ENCODE assay signal across 23 cellular contexts in the genomic region with DNA sequence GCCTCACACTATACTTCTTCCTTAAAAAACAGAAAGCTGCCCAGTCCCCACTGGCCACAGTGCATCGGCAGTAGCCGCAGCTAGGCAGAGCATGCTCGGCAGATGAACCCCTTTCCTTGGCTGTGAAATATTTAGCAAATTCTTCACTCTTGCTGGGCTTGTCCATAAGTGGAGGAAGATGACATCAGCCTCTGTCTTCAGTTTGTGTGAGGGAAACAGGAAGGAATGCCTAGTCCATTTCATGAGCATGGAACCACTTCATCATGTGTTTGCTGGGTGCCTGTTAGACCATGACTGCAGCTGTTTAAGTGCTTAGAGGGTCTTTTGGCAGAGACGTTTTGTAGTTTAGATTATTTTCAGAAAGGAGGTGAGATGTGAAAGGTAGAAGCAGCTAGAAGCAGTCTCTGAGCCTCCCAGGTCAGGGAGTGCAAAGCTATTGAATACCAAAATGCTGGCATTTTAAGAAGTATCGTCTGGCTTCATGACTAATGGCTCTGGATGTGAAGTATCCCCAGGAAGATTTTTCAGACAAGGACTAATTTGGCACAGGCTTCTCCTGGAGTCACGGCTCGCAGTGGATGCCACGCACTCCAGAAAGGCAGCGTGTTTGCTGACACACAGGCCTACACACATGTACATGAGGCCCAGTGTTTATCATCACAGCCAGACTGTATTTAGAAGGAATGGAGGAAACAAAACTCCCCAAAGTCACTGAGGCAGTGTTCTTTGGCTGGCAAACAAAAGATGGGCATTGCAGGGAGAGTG. TPM values are rescaled to one million over a fixed set of nuclear protein-coding genes. Genes with fewer than 3 reads are reported as not detected.
A peak's percentile ranks its signal among the peaks of the same experiment; 100 is the strongest.
DNase-seq lines count a peak whose midpoint lies in the region; ATAC-seq, FAIRE-seq and TF ChIP-seq lines count a peak whose summit lies in the region.
"Had no signal": no experiment of that assay in that cellular context is flagged by ENCODE, and none has a peak within 500 bp of the region (broad histone marks: within the 10 kb centered on the region; RNA-seq: fewer than 3 reads in every experiment).

No MANE protein-coding gene starts in this region.

- no peak overlapping the region for H3K4ac ChIP-seq in H9 (ENCODE audit: low read depth, low read length)

- H3K79me2 ChIP-seq in astrocyte (ENCODE audit: insufficient read depth, low read length) (no peaks in the 10 kb centered on the region), H9 (ENCODE audit: insufficient read depth, low read length) (no peaks in the 10 kb centered on the region)
- H3K79me2 ChIP-seq: parathyroid adenoma had no signal

- no peak overlapping the region for H4K5ac ChIP-seq in H9 (ENCODE audit: insufficient read length, low read depth, low read length)

- H2BK15ac ChIP-seq in H9 (ENCODE audit: low read depth, low read length) = no peak overlapping the region

- no peaks in the 10 kb centered on the region for H4K20me1 ChIP-seq in BLaER1 treated with 17β-estradiol and CSF1 and Interleukin-3, amounts not matched to agents 10 nM and 100 nM
- H4K20me1 ChIP-seq in astrocyte (ENCODE audit: insufficient read depth, low read length) (no peaks in the 10 kb centered on the region), H9 (ENCODE audit: control insufficient read depth, insufficient read depth, insufficient read length) (no peaks in the 10 kb centered on the region)

- H3K27ac Mint-ChIP-seq in HFFc6 = no peak overlapping the region
- no peak overlapping the region for H3K27ac Mint-ChIP-seq in astrocyte (ENCODE audit: unreplicated experiment)
- no peak overlapping the region for H3K27ac Mint-ChIP-seq in H9
- H3K27ac Mint-ChIP-seq: activated naive CD4-positive, alpha-beta T cell treated with anti-CD3 and anti-CD28 coated beads, Interleukin-2, amount 50 U/mL, for 24 hours had no signal

- H3K36me3 Mint-ChIP-seq in HFFc6 (ENCODE audit: low read depth) = no peaks in the 10 kb centered on the region
- no peaks in the 10 kb centered on the region for H3K36me3 Mint-ChIP-seq in astrocyte (ENCODE audit: low read depth, unreplicated experiment)
- H3K36me3 Mint-ChIP-seq in H9 (ENCODE audit: insufficient read depth in 1 of 3, low read depth in 3 of 3) = no peaks in the 10 kb centered on the region
- H3K36me3 Mint-ChIP-seq: activated naive CD4-positive, alpha-beta T cell treated with anti-CD3 and anti-CD28 coated beads, Interleukin-2, amount 50 U/mL, for 24 hours had no signal

- H2AK5ac ChIP-seq in H9 (ENCODE audit: insufficient read length, low read length) = no peak overlapping the region

- H3K9me3 ChIP-seq in BLaER1 treated with 17β-estradiol and CSF1 and Interleukin-3, amounts not matched to agents 10 nM and 100 nM (replicated peaks in 1 of 11) = no peaks in the 10 kb centered on the region
- H3K9me3 ChIP-seq in astrocyte (ENCODE audit: insufficient read depth, low read depth, low read length) (no peaks in the 10 kb centered on the region), H9 (ENCODE audit: control insufficient read depth, low read depth, low read length) (no peaks in the 10 kb centered on the region)
- H3K9me3 ChIP-seq: thoracic aorta had no signal

- TF ChIP-seq CTCF in HFFc6 (IDR thresholded peaks at IDR 0.05) (no peak), astrocyte (IDR thresholded peaks at IDR 0.05; ENCODE audit: insufficient read depth, low read depth, low read length) (no peak), H9 (conservative IDR thresholded peaks at IDR 0.05) (no peak)

- H3K79me1 ChIP-seq in H9 (ENCODE audit: insufficient read depth, low read depth, low read length, poor library complexity, severe bottlenecking) = no peaks in the 10 kb centered on the region

- ATAC-seq in HG03565 (IDR thresholded peaks at IDR 0.05; ENCODE audit: unreplicated experiment) = no peak
- ATAC-seq in GM19328 (IDR thresholded peaks at IDR 0.05; ENCODE audit: unreplicated experiment) = no peak
- ATAC-seq: left cardiac atrium had no signal

- no CpG with 5 or more reads among the region's 9 CpGs for WGBS in H9 (ENCODE audit: extremely low coverage, insufficient read length, low lambda C conversion rate)

- H2AFZ ChIP-seq in astrocyte (ENCODE audit: low read depth, low read length) (no peak overlapping the region), H9 (ENCODE audit: low read length) (no peak overlapping the region)
- H2AFZ ChIP-seq: parathyroid adenoma had no signal

- no peaks in the 10 kb centered on the region for H3K23me2 ChIP-seq in H9 (ENCODE audit: insufficient read length, low read depth, low read length, poor library complexity, severe bottlenecking)

- H3K4me2 ChIP-seq in BLaER1 treated with 17β-estradiol and CSF1 and Interleukin-3, amounts not matched to agents 10 nM and 100 nM = peak overlapping the region in 9 of 11 experiments; percentile 6 to 65 (median 52); a peak in 17 of 22 replicates
- H3K4me2 ChIP-seq in astrocyte (ENCODE audit: low read length) = no peak overlapping the region
- no peak overlapping the region for H3K4me2 ChIP-seq in H9 (ENCODE audit: insufficient read depth, insufficient read length, low read length)

- no peak overlapping the region for H4K8ac ChIP-seq in H9 (replicated peaks; ENCODE audit: insufficient read length, low read depth, low read length)

- H3K27ac ChIP-seq in BLaER1 treated with 17β-estradiol and CSF1 and Interleukin-3, amounts not matched to agents 10 nM and 100 nM = peak overlapping the region in 7 of 11 experiments; percentile 20 to 58 (median 36); a peak in 11 of 22 replicates
- H3K27ac ChIP-seq in astrocyte (ENCODE audit: low read depth, low read length) (no peak overlapping the region), H9 (ENCODE audit: insufficient read length, low read depth, low read length) (no peak overlapping the region)
- H3K27ac ChIP-seq: brain microvascular endothelial cell, C4-2B, parathyroid adenoma, thoracic aorta had no signal

- H3K27me3 Mint-ChIP-seq in HFFc6 (ENCODE audit: insufficient read depth) (peaks cover 6% of the 10 kb centered on the region), astrocyte (ENCODE audit: low read depth, unreplicated experiment) (peaks cover 6% of the 10 kb centered on the region), H9 (ENCODE audit: low read depth) (peaks cover 8% of the 10 kb centered on the region)
- H3K27me3 Mint-ChIP-seq: activated naive CD4-positive, alpha-beta T cell treated with anti-CD3 and anti-CD28 coated beads, Interleukin-2, amount 50 U/mL, for 24 hours had no signal

- no peak overlapping the region for H3K56ac ChIP-seq in H9 (ENCODE audit: insufficient read length, low read depth, low read length)

- no peak overlapping the region for H2BK120ac ChIP-seq in H9 (ENCODE audit: low read depth, low read length, poor library complexity, severe bottlenecking)

- FAIRE-seq in astrocyte (lab: Jason Lieb, UNC) = no peak
- FAIRE-seq: TTC549 had no signal

- no peak overlapping the region for H3K4me3 ChIP-seq in BLaER1 treated with 17β-estradiol and CSF1 and Interleukin-3, amounts not matched to agents 10 nM and 100 nM
- H3K4me3 ChIP-seq in astrocyte (ENCODE audit: insufficient read depth, low read depth, low read length) = no peak overlapping the region
- H3K4me3 ChIP-seq: skin epidermis, thoracic aorta had no signal

- no peak overlapping the region for H3T11ph ChIP-seq in H9 (ENCODE audit: low read length)

- H3K14ac ChIP-seq in H9 (ENCODE audit: insufficient read depth, low read length) = no peak overlapping the region

- peak; percentile 62 for DNase-seq in HFFc6
- DNase-seq in astrocyte (ENCODE audit: low read depth) = peak; percentile 33
- peak; percentile 15 for DNase-seq in myocyte (ENCODE audit: low read depth)
- no peak for DNase-seq in H9
- DNase-seq in DMS 273 treated with DMSO at 0.1 percent for 48 hours (lab: John Stamatoyannopoulos, UW) = no peak
- DNase-seq: brain microvascular endothelial cell, DND-41, H7, hypothalamus, Kasumi-1, left cardiac atrium, NCI-H1417, NCI-H510A, OCI-M1 had no signal

- H3K23ac ChIP-seq in H9 (ENCODE audit: insufficient read length, low read depth, low read length) = no peak overlapping the region

- peaks cover under 1 to 16% (median 14%) of the 10 kb centered on the region in 10 experiments; a peak in 19 of 20 replicates for H3K4me1 ChIP-seq in BLaER1 treated with 17β-estradiol and CSF1 and Interleukin-3, amounts not matched to agents 10 nM and 100 nM
- H3K4me1 ChIP-seq in astrocyte (ENCODE audit: insufficient read depth, low read length) (no peaks in the 10 kb centered on the region), H9 (ENCODE audit: insufficient read depth, low read length) (no peaks in the 10 kb centered on the region)
- H3K4me1 ChIP-seq: parathyroid adenoma had no signal

- H3K9ac ChIP-seq in BLaER1 treated with 17β-estradiol and CSF1 and Interleukin-3, amounts not matched to agents 10 nM and 100 nM = peak overlapping the region in 3 of 11 experiments; percentile 14 to 37 (median 30); a peak in 3 of 22 replicates
- H3K9ac ChIP-seq in astrocyte (ENCODE audit: low read length) (no peak overlapping the region), H9 (ENCODE audit: extremely low read depth, insufficient read length, low read length) (no peak overlapping the region)
- H3K9ac ChIP-seq: parathyroid adenoma had no signal

- no peak overlapping the region for H3K18ac ChIP-seq in H9 (ENCODE audit: insufficient read length, low read depth, low read length)

- H2BK5ac ChIP-seq in H9 (ENCODE audit: insufficient read length, low read length) = no peak overlapping the region

- H3K36me3 ChIP-seq in BLaER1 treated with 17β-estradiol and CSF1 and Interleukin-3, amounts not matched to agents 10 nM and 100 nM = no peaks in the 10 kb centered on the region
- H3K36me3 ChIP-seq in astrocyte (ENCODE audit: insufficient read depth, low read length) = no peaks in the 10 kb centered on the region
- H3K36me3 ChIP-seq: brain microvascular endothelial cell, thoracic aorta had no signal

- H3K27me3 ChIP-seq in BLaER1 treated with 17β-estradiol and CSF1 and Interleukin-3, amounts not matched to agents 10 nM and 100 nM = no peaks in the 10 kb centered on the region
- H3K27me3 ChIP-seq in astrocyte (ENCODE audit: insufficient read depth, low read length) = no peaks in the 10 kb centered on the region
- H3K27me3 ChIP-seq in H9 (ENCODE audit: insufficient read depth, low read length) = no peaks in the 10 kb centered on the region

- H2BK20ac ChIP-seq in H9 (ENCODE audit: low read depth, low read length, poor library complexity, severe bottlenecking) = no peak overlapping the region

- H3K9me3 Mint-ChIP-seq in HFFc6 = no peaks in the 10 kb centered on the region
- H3K9me3 Mint-ChIP-seq in astrocyte (ENCODE audit: unreplicated experiment) = no peaks in the 10 kb centered on the region
- H3K9me3 Mint-ChIP-seq in H9 = no peaks in the 10 kb centered on the region
- H3K9me3 Mint-ChIP-seq: activated naive CD4-positive, alpha-beta T cell treated with anti-CD3 and anti-CD28 coated beads, Interleukin-2, amount 50 U/mL, for 24 hours had no signal

- H3K4me3 Mint-ChIP-seq in HFFc6 = no peak overlapping the region
- H3K4me3 Mint-ChIP-seq in astrocyte (ENCODE audit: unreplicated experiment) = no peak overlapping the region
- no peak overlapping the region for H3K4me3 Mint-ChIP-seq in H9
- H3K4me3 Mint-ChIP-seq: activated naive CD4-positive, alpha-beta T cell treated with anti-CD3 and anti-CD28 coated beads, Interleukin-2, amount 50 U/mL, for 24 hours had no signal

- no peak overlapping the region for H4K91ac ChIP-seq in H9 (ENCODE audit: insufficient read length, low read depth, low read length)

- no peak overlapping the region for H2BK12ac ChIP-seq in H9 (ENCODE audit: insufficient read length, low read depth, low read length)

- H3K4me1 Mint-ChIP-seq in HFFc6 (ENCODE audit: low read depth) (no peaks in the 10 kb centered on the region), astrocyte (ENCODE audit: low read depth, unreplicated experiment) (no peaks in the 10 kb centered on the region), H9 (no peaks in the 10 kb centered on the region)

RNA-seq across cellular contexts. Expression of a gene that starts 43.1 kb away (rescaled TPM):
- 10 to 100 TPM; 46.1 to 54.5 (median 51.3) TPM for total RNA-seq in HFFc6 (2021; fragmentation: NEBNext Ultra II Directional; extraction: Animal tissue kit (Norgen Biotek cat#: 25700))
- total RNA-seq in astrocyte (4.9 and 6.5 TPM in 2 replicates), myocyte (27.3 and 52.0 TPM in 2 replicates), H9 (2021) (24.7 and 25.9 TPM in 2 replicates)
- polyA plus RNA-seq in myocyte (2012) = 8.6 TPM

Comparison
In these comparisons a context has a peak if more than half of its experiments do, and no peak if none do; other contexts are left out.
1. H3K27ac ChIP-seq: peak in BLaER1 treated with 17β-estradiol and CSF1 and Interleukin-3, amounts not matched to agents 10 nM and 100 nM (7 of 11); none in astrocyte (single experiment) and H9 (single experiment).
2. H3K4me2 ChIP-seq: peak in BLaER1 treated with 17β-estradiol and CSF1 and Interleukin-3, amounts not matched to agents 10 nM and 100 nM (9 of 11); none in astrocyte (single experiment) and H9 (single experiment).
3. DNase-seq: peak in HFFc6 (single experiment), astrocyte (single experiment) and myocyte (single experiment); none in H9 (single experiment) and DMS 273 treated with DMSO at 0.1 percent for 48 hours (single experiment).